ENCODE assay signal across 15 cellular contexts in the genomic region with DNA sequence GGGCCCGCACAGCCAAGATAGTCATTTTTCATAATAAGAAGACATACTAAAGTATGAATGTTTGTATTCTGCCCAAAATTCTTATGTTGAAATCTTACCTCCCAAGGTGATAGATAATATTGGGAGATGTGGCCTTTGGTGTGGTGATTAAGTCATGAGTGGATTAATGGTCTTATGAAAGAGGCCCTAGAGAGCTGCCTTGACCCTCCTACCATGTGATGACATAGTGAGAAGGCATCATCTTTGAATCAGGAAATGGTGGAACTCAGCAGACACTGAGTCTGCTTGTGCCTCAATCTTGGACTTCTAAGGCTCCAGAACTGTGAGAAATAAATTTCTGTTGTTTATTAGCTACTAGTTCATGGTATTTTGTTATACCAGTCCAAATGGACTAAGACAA. TPM values are rescaled to one million over a fixed set of nuclear protein-coding genes. Genes with fewer than 3 reads are reported as not detected.
DNase-seq lines count a peak whose midpoint lies in the region; FAIRE-seq and TF ChIP-seq lines count a peak whose summit lies in the region.
"Had no signal": no experiment of that assay in that cellular context is flagged by ENCODE, and none has a peak within 500 bp of the region (broad histone marks: within the 10 kb centered on the region; RNA-seq: fewer than 3 reads in every experiment).

No MANE protein-coding gene starts in this region.

- H3K27me3 ChIP-seq in mesenchymal stem cell (ENCODE audit: control insufficient read depth in 1 of 2, insufficient read depth in 1 of 2, low read length in 2 of 2): no peaks in the 10 kb centered on the region
- H3K27me3 ChIP-seq: BLaER1 had no signal

- no peak for TF ChIP-seq CTCF in cardiac fibroblast (IDR thresholded peaks at IDR 0.05; ENCODE audit: low read depth, low read length)

- no peak overlapping the region for H2BK15ac ChIP-seq in mesenchymal stem cell (ENCODE audit: low read depth, poor library complexity, severe bottlenecking)

- H2AK5ac ChIP-seq in mesenchymal stem cell (ENCODE audit: low read length, severe bottlenecking): no peak overlapping the region

- peak; percentile 42 for DNase-seq in ELR (ENCODE audit: low read depth)
- no peak for DNase-seq in H54 (ENCODE audit: insufficient read length, low spot score)
- DNase-seq in cardiac fibroblast (ENCODE audit: low read depth in 2 of 2): peak; percentile 12 to 75
- no peak for DNase-seq in mesenchymal stem cell
- DNase-seq in midbrain (lab: John Stamatoyannopoulos, UW): no peak
- DNase-seq in activated effector memory CD4-positive, alpha-beta T cell treated with anti-CD3 and anti-CD28 coated beads, Interleukin-2, amount 50 U/mL, for 16 hours: no peak
- DNase-seq in DMS114 treated with DMSO at 0.1 percent for 48 hours (lab: John Stamatoyannopoulos, UW; ENCODE audit: unreplicated experiment): no peak
- DNase-seq: CD8-positive, alpha-beta memory T cell; NCI-H187 treated with DMSO at 0.1 percent for 48 hours; NCI-H446 had no signal

- H4K8ac ChIP-seq in mesenchymal stem cell (ENCODE audit: low read length): no peak overlapping the region

- no peak overlapping the region for H4K91ac ChIP-seq in mesenchymal stem cell (ENCODE audit: low read length)

- peaks cover 2% of the 10 kb centered on the region for H3K9me3 ChIP-seq in mesenchymal stem cell (ENCODE audit: control insufficient read depth, low read length)

- H3K4me2 ChIP-seq in mesenchymal stem cell (ENCODE audit: low read length, poor library complexity, severe bottlenecking): no peak overlapping the region
- H3K4me2 ChIP-seq: BLaER1 had no signal

- H3K14ac ChIP-seq in mesenchymal stem cell (ENCODE audit: low read length in 2 of 2): no peak overlapping the region

- no peak overlapping the region for H3K4ac ChIP-seq in mesenchymal stem cell (ENCODE audit: low read depth in 1 of 2, low read length in 2 of 2)

- peak; percentile 23 for FAIRE-seq in H54 (lab: Jason Lieb, UNC)
- FAIRE-seq: GM12878, H1, HepG2 had no signal

- no peaks in the 10 kb centered on the region for H3K36me3 ChIP-seq in mesenchymal stem cell (ENCODE audit: control insufficient read depth in 1 of 2, insufficient read depth in 2 of 2, low read depth in 1 of 2, low read length in 2 of 2)
- H3K36me3 ChIP-seq: BLaER1 had no signal

- no peak overlapping the region for H2BK5ac ChIP-seq in mesenchymal stem cell (ENCODE audit: low read depth, low read length, poor library complexity, severe bottlenecking)

- no CpG with 5 or more reads among the region's 1 CpG for WGBS in mesenchymal stem cell

- no peaks in the 10 kb centered on the region for H3K4me1 ChIP-seq in mesenchymal stem cell (ENCODE audit: control insufficient read depth, insufficient read depth, low read depth, low read length)
- H3K4me1 ChIP-seq: BLaER1 had no signal

- peak overlapping the region; percentile 70 for H3K9ac ChIP-seq in mesenchymal stem cell (ENCODE audit: low read length)
- H3K9ac ChIP-seq: BLaER1 had no signal

- H2AFZ ChIP-seq in mesenchymal stem cell (ENCODE audit: low read depth, low read length): no peak overlapping the region

- no peak overlapping the region for H2BK120ac ChIP-seq in mesenchymal stem cell (ENCODE audit: low read depth, low read length)

- H3K18ac ChIP-seq in mesenchymal stem cell (ENCODE audit: low read depth in 1 of 2, low read length in 2 of 2): no peak overlapping the region

- no peak overlapping the region for H2BK12ac ChIP-seq in mesenchymal stem cell (ENCODE audit: low read length in 2 of 2)

- no peak overlapping the region for H3K27ac ChIP-seq in mesenchymal stem cell (ENCODE audit: low read length, poor library complexity, severe bottlenecking)
- H3K27ac ChIP-seq: BLaER1, SK-N-MC had no signal

- H3K23ac ChIP-seq in mesenchymal stem cell (ENCODE audit: low read length in 2 of 2): no peak overlapping the region

- peaks cover 1% of the 10 kb centered on the region for H3K79me1 ChIP-seq in mesenchymal stem cell (replicated peaks; ENCODE audit: low read length, poor library complexity, severe bottlenecking)

- H3K4me3 ChIP-seq in cardiac fibroblast (replicated peaks in 1 of 2; ENCODE audit: low read depth in 2 of 2, low read length in 2 of 2) (no peak overlapping the region), mesenchymal stem cell (ENCODE audit: insufficient read depth in 1 of 2, low read depth in 1 of 2, low read length in 2 of 2) (no peak overlapping the region)
- H3K4me3 ChIP-seq: BLaER1, GM12878, SK-N-MC had no signal

- TF ChIP-seq POLR2A in H54 (IDR thresholded peaks at IDR 0.05; ENCODE audit: low read depth, low read length): no peak

RNA-seq across cellular contexts. Expression of a gene that starts 11.8 kb away (rescaled TPM):
- polyA plus RNA-seq in mesenchymal stem cell (2013, experiment 1 of 2): 17.3 TPM
- 14.9 TPM for polyA plus RNA-seq in mesenchymal stem cell (2013, experiment 2 of 2)

RNA-seq across cellular contexts. Expression of a gene that starts 57.7 kb away (rescaled TPM):
- polyA plus RNA-seq in mesenchymal stem cell (2013, experiment 1 of 2): 0.77 TPM
- 0.71 TPM for polyA plus RNA-seq in mesenchymal stem cell (2013, experiment 2 of 2)

Comparison
In these comparisons a context has a peak if more than half of its experiments do, and no peak if none do; other contexts are left out.
1. DNase-seq: peak in ELR (single experiment) and cardiac fibroblast (2 of 2); none in H54 (single experiment), mesenchymal stem cell (single experiment), midbrain (single experiment), activated effector memory CD4-positive, alpha-beta T cell treated with anti-CD3 and anti-CD28 coated beads, Interleukin-2, amount 50 U/mL, for 16 hours (single experiment) and DMS114 treated with DMSO at 0.1 percent for 48 hours (single experiment).